In genomic region chr18:50172367-50172766, GRCh38 we compare ENCODE assay signal across 24 cellular contexts. TPM values are rescaled to one million over a fixed set of nuclear protein-coding genes. Genes with fewer than 3 reads are reported as not detected.
DNase-seq lines count a peak whose midpoint lies in the region; ATAC-seq and TF ChIP-seq lines count a peak whose summit lies in the region.
"Had no signal": no experiment of that assay in that cellular context is flagged by ENCODE, and none has a peak within 500 bp of the region (broad histone marks: within the 10 kb centered on the region; RNA-seq: fewer than 3 reads in every experiment).

No MANE protein-coding gene starts in this region.

- no peaks in the 10 kb centered on the region for H3K4me1 Mint-ChIP-seq in stimulated activated effector memory CD8-positive, alpha-beta T cell treated with anti-CD3 and anti-CD28 coated beads, Interleukin-12 subunit alpha, Interleukin-12 subunit beta, amount 100 ng/mL, for 72 hours
- H3K4me1 Mint-ChIP-seq: CD4-positive, CD25-positive, alpha-beta regulatory T cell had no signal

- H3K36me3 ChIP-seq in left lung, result no peaks in the 10 kb centered on the region
- H3K36me3 ChIP-seq in uterus, result no peaks in the 10 kb centered on the region

- no peaks in the 10 kb centered on the region for H3K9me3 ChIP-seq in left lung
- no peaks in the 10 kb centered on the region for H3K9me3 ChIP-seq in uterus

- TF ChIP-seq POLR2A in uterus (IDR thresholded peaks at IDR 0.05), result no peak

- ATAC-seq in activated naive CD4-positive, alpha-beta T cell treated with anti-CD3 and anti-CD28 coated beads, Interleukin-2, amount 50 U/mL, for 72 hours, result peak; percentile 24 to 80
- ATAC-seq in esophagus mucosa, result peak; percentile 41
- ATAC-seq in stimulated activated effector memory CD8-positive, alpha-beta T cell treated with anti-CD3 and anti-CD28 coated beads, Interleukin-12 subunit alpha, Interleukin-12 subunit beta, amount 100 ng/mL, for 72 hours, result peak; percentile 50
- ATAC-seq in left lung, result no peak
- ATAC-seq: Panc1 had no signal

- no peak overlapping the region for H3K4me3 Mint-ChIP-seq in stimulated activated effector memory CD8-positive, alpha-beta T cell treated with anti-CD3 and anti-CD28 coated beads, Interleukin-12 subunit alpha, Interleukin-12 subunit beta, amount 100 ng/mL, for 72 hours
- H3K4me3 Mint-ChIP-seq: CD4-positive, CD25-positive, alpha-beta regulatory T cell had no signal

- H3K4me1 ChIP-seq in left lung, result no peaks in the 10 kb centered on the region
- H3K4me1 ChIP-seq in uterus, result no peaks in the 10 kb centered on the region

- H3K9me3 Mint-ChIP-seq in activated naive CD4-positive, alpha-beta T cell treated with anti-CD3 and anti-CD28 coated beads, Interleukin-2, amount 50 U/mL, for 72 hours, result no peaks in the 10 kb centered on the region
- no peaks in the 10 kb centered on the region for H3K9me3 Mint-ChIP-seq in stimulated activated effector memory CD8-positive, alpha-beta T cell treated with anti-CD3 and anti-CD28 coated beads, Interleukin-12 subunit alpha, Interleukin-12 subunit beta, amount 100 ng/mL, for 72 hours

- no peak for TF ChIP-seq CTCF in left lung (IDR thresholded peaks at IDR 0.05)
- no peak for TF ChIP-seq CTCF in uterus (IDR thresholded peaks at IDR 0.05)

- intact Hi-C loops in left lung (cut with DNase I), result no loop called here
- intact Hi-C loops in uterus (cut with DNase I; ENCODE audit: low total_unique reads), result no loop called here

- H3K27ac Mint-ChIP-seq in activated naive CD4-positive, alpha-beta T cell treated with anti-CD3 and anti-CD28 coated beads, Interleukin-2, amount 50 U/mL, for 72 hours, result peak overlapping the region in 1 of 2 donors; percentile 69
- no peak overlapping the region for H3K27ac Mint-ChIP-seq in stimulated activated effector memory CD8-positive, alpha-beta T cell treated with anti-CD3 and anti-CD28 coated beads, Interleukin-12 subunit alpha, Interleukin-12 subunit beta, amount 100 ng/mL, for 72 hours
- H3K27ac Mint-ChIP-seq: CD4-positive, CD25-positive, alpha-beta regulatory T cell had no signal

- H3K27me3 ChIP-seq in left lung, result no peaks in the 10 kb centered on the region
- no peaks in the 10 kb centered on the region for H3K27me3 ChIP-seq in uterus

- DNase-seq in NCI-H2029 treated with DMSO at 0.1 percent for 48 hours (lab: John Stamatoyannopoulos, UW) (peak; percentile 18), NCI-H2029 (lab: John Stamatoyannopoulos, UW) (no peak), left lung (no peak), uterus (no peak)
- no peak for DNase-seq in activated naive CD4-positive, alpha-beta T cell treated with anti-CD3 and anti-CD28 coated beads, Interleukin-2, amount 50 U/mL, for 72 hours (ENCODE audit: low spot score in 2 of 2)
- no peak for DNase-seq in activated naive CD4-positive, alpha-beta T cell treated with Interleukin-2 at 50 U/mL for 16 hours
- no peak for DNase-seq in stimulated activated effector memory CD8-positive, alpha-beta T cell treated with anti-CD3 and anti-CD28 coated beads, Interleukin-12 subunit alpha, Interleukin-12 subunit beta, amount 100 ng/mL, for 72 hours (ENCODE audit: low spot score in 2 of 2)
- DNase-seq: 8988T; ACHN; CD4-positive, CD25-positive, alpha-beta regulatory T cell; DMS153; IMR-90; NCI-H1048; NCI-H1417; NCI-H1694 treated with DMSO at 0.1 percent for 48 hours; NCI-H446; NCI-H526 treated with DMSO at 0.1 percent for 48 hours; SHP77 treated with DMSO at 0.1 percent for 48 hours had no signal

- H3K4me3 ChIP-seq in left lung, result no peak overlapping the region
- no peak overlapping the region for H3K4me3 ChIP-seq in uterus

- no peak overlapping the region for H3K27ac ChIP-seq in left lung
- H3K27ac ChIP-seq in uterus, result no peak overlapping the region
- H3K27ac ChIP-seq: KMS-11, RWPE1 had no signal

- H3K36me3 Mint-ChIP-seq in activated naive CD4-positive, alpha-beta T cell treated with anti-CD3 and anti-CD28 coated beads, Interleukin-2, amount 50 U/mL, for 72 hours, result no peaks in the 10 kb centered on the region
- no peaks in the 10 kb centered on the region for H3K36me3 Mint-ChIP-seq in stimulated activated effector memory CD8-positive, alpha-beta T cell treated with anti-CD3 and anti-CD28 coated beads, Interleukin-12 subunit alpha, Interleukin-12 subunit beta, amount 100 ng/mL, for 72 hours
- H3K36me3 Mint-ChIP-seq: CD4-positive, CD25-positive, alpha-beta regulatory T cell had no signal

RNA-seq across cellular contexts. Expression of gene MYO5B, which starts 22.6 kb away (rescaled TPM):
- under 1 TPM; 0.27 to 0.41 TPM for total RNA-seq in activated naive CD4-positive, alpha-beta T cell treated with anti-CD3 and anti-CD28 coated beads, Interleukin-2, amount 50 U/mL, for 72 hours
- total RNA-seq in esophagus mucosa, result 29.6 TPM
- 10 to 100 TPM; 23.8 to 25.5 TPM for total RNA-seq in left lung
- 10 to 100 TPM in 1 of 4 donors, 1 to 10 TPM in 1, under 1 TPM in 2; 0.29 to 14.7 (median 1.2) TPM for total RNA-seq in uterus
- total RNA-seq: CD4-positive, CD25-positive, alpha-beta regulatory T cell; G401; OCI-LY7 had no signal
